In genomic region chr6:25953733-25954132, GRCh38 we compare ENCODE assay signal across 1 cellular context.
TF ChIP-seq lines count a peak whose summit lies in the region.

No MANE protein-coding gene starts in this region.

TF ChIP-seq in K562, 482 proteins besides CTCF, POLR2A, EP300 and RAD21 (continued from another document):
- TF ChIP-seq UBTF (IDR thresholded peaks at IDR 0.05; ENCODE audit: borderline replicate concordance in 1 of 2, low read depth in 2 of 2, low read length in 2 of 2) (no peak), NKRF (IDR thresholded peaks at IDR 0.05; ENCODE audit: borderline replicate concordance) (no peak), E2F5 (CRISPR knock-in tag; IDR thresholded peaks at IDR 0.05) (no peak), HIVEP1 (CRISPR knock-in tag; IDR thresholded peaks at IDR 0.05) (no peak), SP2 (IDR thresholded peaks at IDR 0.05; ENCODE audit: extremely low read depth, low read depth, low read length, poor library complexity, severe bottlenecking) (no peak), CREB3L1 (IDR thresholded peaks at IDR 0.05; ENCODE audit: borderline replicate concordance, low read depth) (no peak), CREBBP (IDR thresholded peaks at IDR 0.05; ENCODE audit: low read depth, low read length) (no peak), ZC3H11A (IDR thresholded peaks at IDR 0.05; ENCODE audit: low read depth, low read length) (no peak), FOXA1 (IDR thresholded peaks at IDR 0.05; ENCODE audit: borderline replicate concordance) (no peak), CHD4 (IDR thresholded peaks at IDR 0.05; ENCODE audit: insufficient read depth, insufficient replicate concordance, low read depth, low read length, poor library complexity, severe bottlenecking) (no peak), ZNF384 (IDR thresholded peaks at IDR 0.05; ENCODE audit: low read depth, low read length) (no peak), SPI1 (IDR thresholded peaks at IDR 0.05; ENCODE audit: borderline replicate concordance, low read depth, low read length) (no peak), SAFB2 (IDR thresholded peaks at IDR 0.05; ENCODE audit: borderline replicate concordance, low read depth, low read length, severe bottlenecking) (no peak), STAT6 (CRISPR knock-in tag; IDR thresholded peaks at IDR 0.05) (no peak), POLR2G (IDR thresholded peaks at IDR 0.05; ENCODE audit: low read depth, low read length) (no peak)
TF ChIP-seq in K562: peak in this region for 0.
